24 cellular contexts compared by ENCODE assay signal in genomic region chr11:32561835-32562234, GRCh38. TPM values are rescaled to one million over a fixed set of nuclear protein-coding genes. Genes with fewer than 3 reads are reported as not detected.
DNase-seq lines count a peak whose midpoint lies in the region; ATAC-seq and TF ChIP-seq lines count a peak whose summit lies in the region.
"Had no signal": no experiment of that assay in that cellular context is flagged by ENCODE, and none has a peak within 500 bp of the region (broad histone marks: within the 10 kb centered on the region; RNA-seq: fewer than 3 reads in every experiment).

No MANE protein-coding gene starts in this region.

- TF ChIP-seq CTCF in H9 (conservative IDR thresholded peaks at IDR 0.05) (peak; percentile 34; the same call in 2 of the 3 replicates), psoas muscle (IDR thresholded peaks at IDR 0.05) (no peak)

- H3K23ac ChIP-seq in H9 (ENCODE audit: insufficient read length, low read depth, low read length), result no peak overlapping the region
- no peak overlapping the region for H3K23ac ChIP-seq in mesendoderm (ENCODE audit: low read length)

- no peak for ATAC-seq in stimulated activated memory B cell treated with anti-CD40 and anti-IgM and Interleukin-4, amounts not matched to agents 10 μg/mL and 1 μg/mL and 100 μg/mL, for 72 hours
- ATAC-seq in psoas muscle, result no peak
- ATAC-seq: activated CD8-positive, alpha-beta T cell treated with anti-CD3 and anti-CD28 coated beads, Interleukin-2, amount 10 ng/mL, durations not matched to agents 7 days and 5 days had no signal

- H2BK15ac ChIP-seq in H9 (ENCODE audit: low read depth, low read length) (no peak overlapping the region), mesendoderm (replicated peaks; ENCODE audit: low read depth) (no peak overlapping the region)

- H3K4me3 Mint-ChIP-seq in H9, result no peak overlapping the region
- no peak overlapping the region for H3K4me3 Mint-ChIP-seq in stimulated activated memory B cell treated with anti-CD40 and anti-IgM and Interleukin-4, amounts not matched to agents 10 μg/mL and 1 μg/mL and 100 μg/mL, for 72 hours
- H3K4me3 Mint-ChIP-seq: activated CD8-positive, alpha-beta T cell treated with anti-CD3 and anti-CD28 coated beads, Interleukin-2, amount 10 ng/mL, durations not matched to agents 7 days and 5 days; activated naive CD8-positive, alpha-beta T cell; CD4-positive, CD25-positive, alpha-beta regulatory T cell; memory B cell had no signal

- H3K27ac Mint-ChIP-seq in H9, result no peak overlapping the region
- no peak overlapping the region for H3K27ac Mint-ChIP-seq in stimulated activated memory B cell treated with anti-CD40 and anti-IgM and Interleukin-4, amounts not matched to agents 10 μg/mL and 1 μg/mL and 100 μg/mL, for 72 hours
- H3K27ac Mint-ChIP-seq: activated CD8-positive, alpha-beta T cell treated with anti-CD3 and anti-CD28 coated beads, Interleukin-2, amount 10 ng/mL, durations not matched to agents 7 days and 5 days; activated naive CD8-positive, alpha-beta T cell; CD4-positive, CD25-positive, alpha-beta regulatory T cell; memory B cell; progenitor cell of endocrine pancreas had no signal

- H4K20me1 ChIP-seq in H9 (ENCODE audit: control insufficient read depth, insufficient read depth, insufficient read length), result no peaks in the 10 kb centered on the region

- no peaks in the 10 kb centered on the region; the same call in 1 of the 2 replicates for H3K27me3 Mint-ChIP-seq in H9 (ENCODE audit: low read depth)
- H3K27me3 Mint-ChIP-seq in stimulated activated memory B cell treated with anti-CD40 and anti-IgM and Interleukin-4, amounts not matched to agents 10 μg/mL and 1 μg/mL and 100 μg/mL, for 72 hours, result no peaks in the 10 kb centered on the region
- H3K27me3 Mint-ChIP-seq: activated naive CD8-positive, alpha-beta T cell; CD4-positive, CD25-positive, alpha-beta regulatory T cell; memory B cell; progenitor cell of endocrine pancreas had no signal

- no peaks in the 10 kb centered on the region for H3K79me1 ChIP-seq in H9 (ENCODE audit: insufficient read depth, low read depth, low read length, poor library complexity, severe bottlenecking)
- no peaks in the 10 kb centered on the region for H3K79me1 ChIP-seq in mesendoderm (ENCODE audit: low read length)

- no peak overlapping the region for H3T11ph ChIP-seq in H9 (ENCODE audit: low read length)

- H3K9ac ChIP-seq in H9 (ENCODE audit: extremely low read depth, insufficient read length, low read length) (no peak overlapping the region), mesendoderm (ENCODE audit: low read length) (no peak overlapping the region)

- H3K36me3 ChIP-seq in mesendoderm (ENCODE audit: control insufficient read depth, insufficient read depth, low read length) (no peaks in the 10 kb centered on the region), psoas muscle (ENCODE audit: insufficient read depth in 1 of 2, low read depth in 1 of 2) (no peaks in the 10 kb centered on the region)
- H3K36me3 ChIP-seq: SJCRH30, uterus had no signal

- H3K9me3 ChIP-seq in H9 (ENCODE audit: control insufficient read depth, low read depth, low read length) (no peaks in the 10 kb centered on the region), psoas muscle (no peaks in the 10 kb centered on the region)
- H3K9me3 ChIP-seq: SJCRH30, uterus had no signal

- no peak overlapping the region for H3K14ac ChIP-seq in H9 (ENCODE audit: insufficient read depth, low read length)

- H3K4ac ChIP-seq in H9 (ENCODE audit: low read depth, low read length) (no peak overlapping the region), mesendoderm (ENCODE audit: low read depth, low read length) (no peak overlapping the region)

- no peak overlapping the region for H2BK5ac ChIP-seq in H9 (ENCODE audit: insufficient read length, low read length)
- no peak overlapping the region for H2BK5ac ChIP-seq in mesendoderm (ENCODE audit: low read length)

- intact Hi-C loops in psoas muscle (cut with DNase I), result no loop called here

- no peak overlapping the region for H4K8ac ChIP-seq in H9 (replicated peaks; ENCODE audit: insufficient read length, low read depth, low read length)
- H4K8ac ChIP-seq in mesendoderm (ENCODE audit: low read depth, low read length), result no peak overlapping the region

- H3K36me3 Mint-ChIP-seq in H9 (ENCODE audit: insufficient read depth in 1 of 3, low read depth in 3 of 3), result no peaks in the 10 kb centered on the region
- no peaks in the 10 kb centered on the region for H3K36me3 Mint-ChIP-seq in stimulated activated memory B cell treated with anti-CD40 and anti-IgM and Interleukin-4, amounts not matched to agents 10 μg/mL and 1 μg/mL and 100 μg/mL, for 72 hours
- H3K36me3 Mint-ChIP-seq: activated naive CD8-positive, alpha-beta T cell; CD4-positive, CD25-positive, alpha-beta regulatory T cell; memory B cell had no signal

- H3K4me2 ChIP-seq in H9 (ENCODE audit: insufficient read depth, insufficient read length, low read length) (no peak overlapping the region), mesendoderm (ENCODE audit: low read length) (no peak overlapping the region)

- H3K27me3 ChIP-seq in H9 (ENCODE audit: insufficient read depth, low read length) (no peaks in the 10 kb centered on the region), mesendoderm (ENCODE audit: insufficient read depth, low read length, poor library complexity) (no peaks in the 10 kb centered on the region), psoas muscle (ENCODE audit: insufficient read depth in 3 of 3, low read length in 2 of 3) (no peaks in the 10 kb centered on the region)
- H3K27me3 ChIP-seq: SJCRH30, uterus had no signal

- no peak overlapping the region for H2BK12ac ChIP-seq in H9 (ENCODE audit: insufficient read length, low read depth, low read length)

- no peak overlapping the region for H2AK5ac ChIP-seq in H9 (ENCODE audit: insufficient read length, low read length)
- no peak overlapping the region for H2AK5ac ChIP-seq in mesendoderm (ENCODE audit: low read length)

- H4K91ac ChIP-seq in H9 (ENCODE audit: insufficient read length, low read depth, low read length), result no peak overlapping the region

- H3K27ac ChIP-seq in H9 (ENCODE audit: insufficient read length, low read depth, low read length) (no peak overlapping the region), mesendoderm (ENCODE audit: low read depth, low read length) (no peak overlapping the region), psoas muscle (no peak overlapping the region)
- H3K27ac ChIP-seq: epithelial cell of prostate, SJCRH30 had no signal

- H3K18ac ChIP-seq in H9 (ENCODE audit: insufficient read length, low read depth, low read length) (no peak overlapping the region), mesendoderm (ENCODE audit: low read length) (no peak overlapping the region)

- H3K4me1 ChIP-seq in H9 (ENCODE audit: insufficient read depth, low read length) (no peaks in the 10 kb centered on the region), mesendoderm (ENCODE audit: control insufficient read depth, low read depth, low read length) (no peaks in the 10 kb centered on the region), psoas muscle (no peaks in the 10 kb centered on the region)
- H3K4me1 ChIP-seq: SJCRH30, uterus had no signal

- no peaks in the 10 kb centered on the region for H3K23me2 ChIP-seq in H9 (ENCODE audit: insufficient read length, low read depth, low read length, poor library complexity, severe bottlenecking)

- in situ Hi-C loops in SK-MEL-5 (cut with HindIII; ENCODE audit: low pct_unique_long_range_greater_than_20kb, low sequenced_read_pairs), result no loop called here

- DNase-seq in DMS53 (lab: John Stamatoyannopoulos, UW), result peak; percentile 13
- DNase-seq in DMS53 treated with DMSO at 0.1 percent for 48 hours (lab: John Stamatoyannopoulos, UW; ENCODE audit: unreplicated experiment), result no peak
- DNase-seq in H9, result no peak
- DNase-seq in SK-MEL-5 (ENCODE audit: low read depth, low spot score), result peak; percentile 26
- DNase-seq in mesendoderm, result peak; percentile 30
- DNase-seq in psoas muscle, result no peak
- no peak for DNase-seq in SKM-1 (lab: John Stamatoyannopoulos, UW; ENCODE audit: unreplicated experiment)
- DNase-seq: 8988T; activated CD8-positive, alpha-beta T cell treated with anti-CD3 and anti-CD28 coated beads, Interleukin-2, amount 10 ng/mL, durations not matched to agents 7 days and 5 days; activated T-cell treated with anti-CD3 and anti-CD28 coated beads for 4 hours; anterior cingulate cortex; CD4-positive, CD25-positive, alpha-beta regulatory T cell; effector CD4-positive, alpha-beta T cell; glutamatergic neuron; NCI-H524 treated with DMSO at 0.1 percent for 48 hours; SJCRH30; stimulated activated CD4-positive, alpha-beta T cell treated with anti-CD3 and anti-CD28 coated beads, Interleukin-15, amount 100 ng/mL, for 24 hours; stimulated activated naive CD4-positive, alpha-beta T cell; uterus had no signal

- H4K5ac ChIP-seq in H9 (ENCODE audit: insufficient read length, low read depth, low read length) (no peak overlapping the region), mesendoderm (ENCODE audit: low read length) (no peak overlapping the region)

- no peaks in the 10 kb centered on the region for H3K9me3 Mint-ChIP-seq in H9
- no peaks in the 10 kb centered on the region for H3K9me3 Mint-ChIP-seq in stimulated activated memory B cell treated with anti-CD40 and anti-IgM and Interleukin-4, amounts not matched to agents 10 μg/mL and 1 μg/mL and 100 μg/mL, for 72 hours
- H3K9me3 Mint-ChIP-seq: CD4-positive, CD25-positive, alpha-beta regulatory T cell; memory B cell had no signal

- H2AFZ ChIP-seq in H9 (ENCODE audit: low read length), result no peak overlapping the region

- H3K4me1 Mint-ChIP-seq in H9, result no peaks in the 10 kb centered on the region
- H3K4me1 Mint-ChIP-seq in stimulated activated memory B cell treated with anti-CD40 and anti-IgM and Interleukin-4, amounts not matched to agents 10 μg/mL and 1 μg/mL and 100 μg/mL, for 72 hours, result peaks cover under 1% of the 10 kb centered on the region
- H3K4me1 Mint-ChIP-seq: memory B cell had no signal

- H2BK120ac ChIP-seq in H9 (ENCODE audit: low read depth, low read length, poor library complexity, severe bottlenecking) (no peak overlapping the region), mesendoderm (ENCODE audit: low read depth, low read length) (no peak overlapping the region)

- no peak overlapping the region for H2BK20ac ChIP-seq in H9 (ENCODE audit: low read depth, low read length, poor library complexity, severe bottlenecking)

- H3K4me3 ChIP-seq in mesendoderm (ENCODE audit: low read length) (no peak overlapping the region), psoas muscle (no peak overlapping the region)
- H3K4me3 ChIP-seq: SJCRH30, uterus had no signal

- H3K56ac ChIP-seq in H9 (ENCODE audit: insufficient read length, low read depth, low read length) (no peak overlapping the region), mesendoderm (ENCODE audit: low read length) (no peak overlapping the region)

- no peaks in the 10 kb centered on the region for H3K79me2 ChIP-seq in H9 (ENCODE audit: insufficient read depth, low read length)
- H3K79me2 ChIP-seq in mesendoderm (ENCODE audit: control insufficient read depth, insufficient read depth, low read length), result no peaks in the 10 kb centered on the region

- no CpG with 5 or more reads among the region's 11 CpGs for WGBS in H9 (ENCODE audit: extremely low coverage, insufficient read length, low lambda C conversion rate)
- WGBS in mesendoderm (ENCODE audit: extremely low coverage, insufficient coverage, low lambda C conversion rate), result no CpG with 5 or more reads among the region's 11 CpGs
- WGBS in psoas muscle, 3 donors, result 85 to 89% (median 88%) methylated on average over 11 of the region's 11 CpGs

RNA-seq across cellular contexts. Expression of gene EIF3M, which starts 21.8 kb away (rescaled TPM):
- total RNA-seq in H9 (2021), result 365 TPM in 2 replicates
- 807 and 835 TPM in 2 replicates for total RNA-seq in SK-MEL-5 (2014; rRNA removed; shearing (Covaris generic))
- polyA plus RNA-seq in SK-MEL-5 (2015; cell fraction: cytosol; rRNA removed), result 646 and 722 TPM in 2 replicates
- 500 and 790 TPM in 2 replicates for polyA plus RNA-seq in SK-MEL-5 (2015; cell fraction: nucleus; rRNA removed)
- polyA plus RNA-seq in mesendoderm (2013, experiment 1 of 2), result 577 TPM
- polyA plus RNA-seq in mesendoderm (2013, experiment 2 of 2), result 572 TPM
- 100 to 1,000 TPM; 135 to 197 (median 180) TPM for total RNA-seq in psoas muscle
- 100 to 1,000 TPM; 220 to 435 (median 295) TPM for polyA plus RNA-seq in psoas muscle

Comparison
In these comparisons a context has a peak if more than half of its experiments do, and no peak if none do; other contexts are left out.
1. DNase-seq: peak in DMS53 (single experiment), SK-MEL-5 (single experiment) and mesendoderm (single experiment); none in DMS53 treated with DMSO at 0.1 percent for 48 hours (single experiment), H9 (single experiment), psoas muscle (0 of 2) and SKM-1 (single experiment).